Comparison of ENCODE assay signal across 9 cellular contexts in genomic region chr15:62112616-62113593, GRCh38. TPM values are rescaled to one million over a fixed set of nuclear protein-coding genes. Genes with fewer than 3 reads are reported as not detected.
A peak's percentile ranks its signal among the peaks of the same experiment; 100 is the strongest.
DNase-seq lines count a peak whose midpoint lies in the region; ATAC-seq and TF ChIP-seq lines count a peak whose summit lies in the region.
"Had no signal": no experiment of that assay in that cellular context is flagged by ENCODE, and none has a peak within 500 bp of the region (broad histone marks: within the 10 kb centered on the region; RNA-seq: fewer than 3 reads in every experiment).

No MANE protein-coding gene starts in this region.

- peak; percentile 89 for ATAC-seq in PC-3

- no peak overlapping the region; the same call in 1 of the 2 replicates for H3K9ac ChIP-seq in PC-3 (ENCODE audit: low read length)

- H3K27ac Mint-ChIP-seq in neural crest cell (ENCODE audit: unreplicated experiment), result peak overlapping the region; percentile 86
- no peak overlapping the region for H3K27ac Mint-ChIP-seq in activated T-helper 2 cell treated with anti-CD3 and anti-CD28 coated beads, Interferon-gamma antibody, Interleukin-2, Interleukin-4, amounts not matched to agents 10 μg/mL and 5 μg/mL and 100 μg/mL, durations not matched to agents 14 hours and 24 hours and 36 hours

- no peaks in the 10 kb centered on the region for H3K4me1 Mint-ChIP-seq in neural crest cell
- H3K4me1 Mint-ChIP-seq in activated T-helper 2 cell treated with anti-CD3 and anti-CD28 coated beads, Interferon-gamma antibody, Interleukin-2, Interleukin-4, amounts not matched to agents 10 μg/mL and 5 μg/mL and 100 μg/mL, durations not matched to agents 14 hours and 24 hours and 36 hours (ENCODE audit: low read depth), result peaks cover 12% of the 10 kb centered on the region

- DNase-seq in PC-3, result peak; percentile 84
- peak; percentile 95 for DNase-seq in epithelial cell of prostate (ENCODE audit: low read depth, low spot score)
- no peak for DNase-seq in neural crest cell (ENCODE audit: low read depth, low spot score)
- DNase-seq in NCI-H2081 treated with DMSO at 0.1 percent for 48 hours (lab: John Stamatoyannopoulos, UW), result no peak
- DNase-seq in Kasumi-1 (lab: John Stamatoyannopoulos, UW), result no peak
- no peak for DNase-seq in activated CD4-positive, CD25-positive, alpha-beta regulatory T cell (lab: John Stamatoyannopoulos, UW)
- no peak for DNase-seq in activated T-helper 2 cell treated with anti-CD3 and anti-CD28 coated beads, Interferon-gamma antibody, Interleukin-2, Interleukin-4, amounts not matched to agents 10 μg/mL and 5 μg/mL and 100 μg/mL, durations not matched to agents 14 hours and 24 hours and 36 hours (ENCODE audit: low spot score)

- no peaks in the 10 kb centered on the region for H4K20me1 ChIP-seq in PC-3 (ENCODE audit: low read length)

- H3K36me3 Mint-ChIP-seq in neural crest cell (ENCODE audit: low read depth), result no peaks in the 10 kb centered on the region
- no peaks in the 10 kb centered on the region for H3K36me3 Mint-ChIP-seq in activated T-helper 2 cell treated with anti-CD3 and anti-CD28 coated beads, Interferon-gamma antibody, Interleukin-2, Interleukin-4, amounts not matched to agents 10 μg/mL and 5 μg/mL and 100 μg/mL, durations not matched to agents 14 hours and 24 hours and 36 hours (ENCODE audit: low read depth)

- TF ChIP-seq CTCF in C4-2B (conservative IDR thresholded peaks at IDR 0.05), result no peak
- TF ChIP-seq CTCF in PC-3 (conservative IDR thresholded peaks at IDR 0.05; ENCODE audit: low read depth, low read length), result no peak
- TF ChIP-seq CTCF in neural crest cell (conservative IDR thresholded peaks at IDR 0.05), result no peak

- H3K4me2 ChIP-seq in PC-3 (ENCODE audit: low read length), result peak overlapping the region; percentile 50

- H3K9me2 ChIP-seq in PC-3 (replicated peaks; ENCODE audit: low read length), result no peaks in the 10 kb centered on the region

- H3K4me3 Mint-ChIP-seq in neural crest cell, result no peak overlapping the region
- no peak overlapping the region for H3K4me3 Mint-ChIP-seq in activated T-helper 2 cell treated with anti-CD3 and anti-CD28 coated beads, Interferon-gamma antibody, Interleukin-2, Interleukin-4, amounts not matched to agents 10 μg/mL and 5 μg/mL and 100 μg/mL, durations not matched to agents 14 hours and 24 hours and 36 hours (ENCODE audit: low read depth)

- no peaks in the 10 kb centered on the region for H3K36me3 ChIP-seq in PC-3 (ENCODE audit: low read depth, low read length)
- H3K36me3 ChIP-seq: Peyer's patch had no signal

- H3F3A ChIP-seq in PC-3 (ENCODE audit: low read length, unreplicated experiment), result no peaks in the 10 kb centered on the region

- H3K9me3 ChIP-seq in PC-3 (ENCODE audit: low read length), result no peaks in the 10 kb centered on the region
- H3K9me3 ChIP-seq: Peyer's patch had no signal

- H3K79me2 ChIP-seq in PC-3 (ENCODE audit: low read length), result no peaks in the 10 kb centered on the region

- H3K27ac ChIP-seq in C4-2B (peak overlapping the region; percentile 55), PC-3 (ENCODE audit: low read length) (peak overlapping the region; percentile 74), epithelial cell of prostate (peak overlapping the region; percentile 75)

- BruUV-seq in PC-3 (replicated peaks; lab: Mats Ljungman, UMichigan), result no TSS peak

- H3K27me3 ChIP-seq in PC-3 (ENCODE audit: low read length), result no peaks in the 10 kb centered on the region
- H3K27me3 ChIP-seq: Peyer's patch had no signal

- POLR2A ChIA-PET in PC-3 (lab: Charles Lee; ENCODE audit: unreplicated experiment), result no interaction called here

- H2AFZ ChIP-seq in PC-3 (ENCODE audit: low read length), result no peak overlapping the region

- peaks cover 39% of the 10 kb centered on the region for H3K4me1 ChIP-seq in PC-3 (ENCODE audit: insufficient read depth, low read length)

- H3K27me3 Mint-ChIP-seq in neural crest cell (ENCODE audit: low read depth), result no peaks in the 10 kb centered on the region
- no peaks in the 10 kb centered on the region for H3K27me3 Mint-ChIP-seq in activated T-helper 2 cell treated with anti-CD3 and anti-CD28 coated beads, Interferon-gamma antibody, Interleukin-2, Interleukin-4, amounts not matched to agents 10 μg/mL and 5 μg/mL and 100 μg/mL, durations not matched to agents 14 hours and 24 hours and 36 hours (ENCODE audit: low read depth)

- no peaks in the 10 kb centered on the region for H3K9me3 Mint-ChIP-seq in neural crest cell
- H3K9me3 Mint-ChIP-seq in activated T-helper 2 cell treated with anti-CD3 and anti-CD28 coated beads, Interferon-gamma antibody, Interleukin-2, Interleukin-4, amounts not matched to agents 10 μg/mL and 5 μg/mL and 100 μg/mL, durations not matched to agents 14 hours and 24 hours and 36 hours, result no peaks in the 10 kb centered on the region

- CTCF ChIA-PET in PC-3 (lab: Charles Lee), result interaction anchor here (0.5 to 0.6 kb wide), 2 partner anchors 29 kb away, joined by 5 to 15 read pairs; no protein-coding TSS in a partner anchor

- H3K4me3 ChIP-seq in PC-3 (ENCODE audit: low read length), result no peak overlapping the region
- H3K4me3 ChIP-seq: Peyer's patch had no signal

- intact Hi-C loops in PC-3 (cut with micrococcal nuclease), result loop anchor here (5.0 kb wide), 1 partner anchor 51 kb away; the partner anchor contains the start of gene VPS13C
- intact Hi-C loops in activated T-helper 2 cell treated with anti-CD3 and anti-CD28 coated beads, Interferon-gamma antibody, Interleukin-2, Interleukin-4, amounts not matched to agents 10 μg/mL and 5 μg/mL and 100 μg/mL, durations not matched to agents 14 hours and 24 hours and 36 hours (cut with micrococcal nuclease), result no loop called here

RNA-seq across cellular contexts. Expression of gene C2CD4A, which starts 46.1 kb away (rescaled TPM):
- total RNA-seq in PC-3 (2014; rRNA removed) (0.11 and 0.52 TPM in 2 replicates), neural crest cell (not detected in 2 replicates)
- total RNA-seq in activated T-helper 2 cell treated with anti-CD3 and anti-CD28 coated beads, Interferon-gamma antibody, Interleukin-2, Interleukin-4, amounts not matched to agents 10 μg/mL and 5 μg/mL and 100 μg/mL, durations not matched to agents 14 hours and 24 hours and 36 hours, result not detected in 2 replicates

RNA-seq across cellular contexts. Expression of gene C2CD4B, which starts 52.2 kb away (rescaled TPM):
- total RNA-seq in PC-3 (2014; rRNA removed) (not detected in 2 replicates), neural crest cell (not detected in 2 replicates)
- total RNA-seq in activated T-helper 2 cell treated with anti-CD3 and anti-CD28 coated beads, Interferon-gamma antibody, Interleukin-2, Interleukin-4, amounts not matched to agents 10 μg/mL and 5 μg/mL and 100 μg/mL, durations not matched to agents 14 hours and 24 hours and 36 hours, result 0.14 and 0.16 TPM in 2 replicates

RNA-seq across cellular contexts. Expression of gene VPS13C, which starts 52.7 kb away (rescaled TPM):
- 11.3 and 11.4 TPM in 2 replicates for total RNA-seq in PC-3 (2014; rRNA removed)
- 31.5 and 33.1 TPM in 2 replicates for total RNA-seq in neural crest cell
- 53.3 and 57.4 TPM in 2 replicates for total RNA-seq in activated T-helper 2 cell treated with anti-CD3 and anti-CD28 coated beads, Interferon-gamma antibody, Interleukin-2, Interleukin-4, amounts not matched to agents 10 μg/mL and 5 μg/mL and 100 μg/mL, durations not matched to agents 14 hours and 24 hours and 36 hours

Comparison
In these comparisons a context has a peak if more than half of its experiments do, and no peak if none do; other contexts are left out.
1. DNase-seq: peak in PC-3 (single experiment) and epithelial cell of prostate (single experiment); none in neural crest cell (single experiment), NCI-H2081 treated with DMSO at 0.1 percent for 48 hours (single experiment), Kasumi-1 (0 of 2), activated CD4-positive, CD25-positive, alpha-beta regulatory T cell (0 of 4) and activated T-helper 2 cell treated with anti-CD3 and anti-CD28 coated beads, Interferon-gamma antibody, Interleukin-2, Interleukin-4, amounts not matched to agents 10 μg/mL and 5 μg/mL and 100 μg/mL, durations not matched to agents 14 hours and 24 hours and 36 hours (single experiment).
2. Peak in every context shown above with its lines, with median percentiles within 50 percentile points of each other: H3K27ac ChIP-seq.